Comparison of ENCODE assay signal across 1 cellular context in the genomic region with DNA sequence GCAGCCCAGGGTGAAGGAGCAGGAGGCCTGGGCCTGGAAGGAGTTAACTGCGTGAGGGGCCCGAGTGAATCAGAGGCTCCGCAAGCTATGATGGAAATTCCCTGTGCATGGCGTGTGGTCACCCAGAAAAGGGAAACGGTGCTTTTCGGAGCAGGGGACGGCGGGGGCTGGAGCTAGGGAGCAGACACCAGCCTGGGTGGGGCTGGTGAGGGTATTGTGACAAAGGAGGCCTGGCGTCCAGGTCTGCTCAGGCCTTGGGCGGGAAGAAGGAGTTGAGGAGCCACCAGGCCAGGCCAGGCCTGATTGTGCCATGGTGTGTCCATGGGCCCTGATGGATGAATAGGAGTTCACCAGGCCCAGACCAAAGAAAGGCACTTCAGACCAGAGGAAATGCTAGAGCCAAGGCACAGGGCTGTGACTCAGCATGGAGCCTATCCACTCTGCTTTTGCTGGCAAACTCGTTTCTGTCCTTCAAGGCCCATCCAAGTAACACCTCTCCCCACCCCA.
TF ChIP-seq lines count a peak whose summit lies in the region.

No MANE protein-coding gene starts in this region.

TF ChIP-seq in liver, 16 proteins besides CTCF, POLR2A, EP300 and RAD21 (continued from another document):
- TF ChIP-seq, protein P1, sequence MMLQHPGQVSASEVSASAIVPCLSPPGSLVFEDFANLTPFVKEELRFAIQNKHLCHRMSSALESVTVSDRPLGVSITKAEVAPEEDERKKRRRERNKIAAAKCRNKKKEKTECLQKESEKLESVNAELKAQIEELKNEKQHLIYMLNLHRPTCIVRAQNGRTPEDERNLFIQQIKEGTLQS (IDR thresholded peaks at IDR 0.05) = no peak
- no peak for TF ChIP-seq HNF4G (IDR thresholded peaks at IDR 0.05)
- TF ChIP-seq HNF4A (conservative IDR thresholded peaks at IDR 0.05) = no peak
